ENCODE assay signal across 28 cellular contexts in genomic region chr5:125978015-125978414, GRCh38.
"Had no signal": no experiment of that assay in that cellular context is flagged by ENCODE, and none has a peak within 500 bp of the region (broad histone marks: within the 10 kb centered on the region; RNA-seq: fewer than 3 reads in every experiment).

No MANE protein-coding gene starts in this region.

- H3K4me2 ChIP-seq: neural progenitor cell, smooth muscle cell had no signal

- H3K9ac ChIP-seq: neural progenitor cell, parathyroid adenoma had no signal

- H3K27ac ChIP-seq: neural progenitor cell, ovary, parathyroid adenoma, psoas muscle, skin epidermis, spleen, suprapubic skin, testis, tibial artery, transverse colon, upper lobe of right lung, uterus had no signal

- H3K9me3 ChIP-seq: ovary, psoas muscle, spleen, suprapubic skin, testis, tibial artery, transverse colon, upper lobe of right lung, uterus had no signal

- H3K4me1 ChIP-seq: neural progenitor cell, parathyroid adenoma, psoas muscle, spleen, testis, tibial artery, transverse colon, upper lobe of right lung, uterus had no signal

- H3K79me2 ChIP-seq: parathyroid adenoma had no signal

- H2AFZ ChIP-seq: neural progenitor cell, parathyroid adenoma had no signal

- DNase-seq: natural killer cell; occipital lobe; ovary; posterior cingulate gyrus; psoas muscle; right cardiac atrium; spleen; stimulated activated CD4-positive, alpha-beta T cell treated with anti-CD3 and anti-CD28 coated beads, Interleukin-12 subunit alpha, Interleukin-12 subunit beta, amount 100 ng/mL, for 4 hours; stimulated activated CD4-positive, alpha-beta T cell treated with anti-CD3 and anti-CD28 coated beads, Interleukin-1b, Interleukin-23, amount 100 ng/mL, for 48 hours; stimulated activated CD4-positive, alpha-beta T cell treated with anti-CD3 and anti-CD28 coated beads, Interleukin-4, amount 100 ng/mL, for 1 hour; stimulated activated CD4-positive, alpha-beta T cell treated with anti-CD3 and anti-CD28 coated beads, Interleukin-4, amount 100 ng/mL, for 4 hours; stimulated activated CD8-positive, alpha-beta memory T cell treated with anti-CD3 and anti-CD28 coated beads, Interleukin-4, amount 100 ng/mL, for 48 hours; stimulated activated naive CD4-positive, alpha-beta T cell; stimulated activated naive CD8-positive, alpha-beta T cell treated with anti-CD3 and anti-CD28 coated beads, Interleukin-15, amount 100 ng/mL, for 72 hours; stimulated activated naive CD8-positive, alpha-beta T cell treated with anti-CD3 and anti-CD28 coated beads, Interleukin-15, Interleukin-2, amounts not matched to agents 100 U/mL and 50 U/mL, for 24 hours; substantia nigra; testis; tibial artery; transverse colon; upper lobe of right lung; uterus had no signal

- ATAC-seq: natural killer cell; psoas muscle; right cardiac atrium; sciatic nerve; stimulated activated memory B cell treated with anti-CD40 and anti-IgM and Interleukin-4, amounts not matched to agents 10 μg/mL and 1 μg/mL and 100 μg/mL, for 72 hours; stimulated activated naive CD8-positive, alpha-beta T cell treated with anti-CD3 and anti-CD28 coated beads, Interleukin-15, amount 100 ng/mL, for 72 hours; stimulated activated naive CD8-positive, alpha-beta T cell treated with anti-CD3 and anti-CD28 coated beads, Interleukin-15, Interleukin-2, amounts not matched to agents 100 U/mL and 50 U/mL, for 24 hours; upper lobe of right lung had no signal

- H3K27me3 ChIP-seq: neural progenitor cell, ovary, spleen, suprapubic skin, testis, tibial artery, transverse colon, upper lobe of right lung, uterus had no signal

- H3K36me3 ChIP-seq: neural progenitor cell, ovary, spleen, suprapubic skin, tibial artery, transverse colon, upper lobe of right lung, uterus had no signal

- H3K4me3 ChIP-seq: neural progenitor cell, ovary, psoas muscle, skin epidermis, smooth muscle cell, spleen, suprapubic skin, testis, tibial artery, transverse colon, upper lobe of right lung, uterus had no signal
